ENCODE assay signal across 7 cellular contexts in the genomic region with DNA sequence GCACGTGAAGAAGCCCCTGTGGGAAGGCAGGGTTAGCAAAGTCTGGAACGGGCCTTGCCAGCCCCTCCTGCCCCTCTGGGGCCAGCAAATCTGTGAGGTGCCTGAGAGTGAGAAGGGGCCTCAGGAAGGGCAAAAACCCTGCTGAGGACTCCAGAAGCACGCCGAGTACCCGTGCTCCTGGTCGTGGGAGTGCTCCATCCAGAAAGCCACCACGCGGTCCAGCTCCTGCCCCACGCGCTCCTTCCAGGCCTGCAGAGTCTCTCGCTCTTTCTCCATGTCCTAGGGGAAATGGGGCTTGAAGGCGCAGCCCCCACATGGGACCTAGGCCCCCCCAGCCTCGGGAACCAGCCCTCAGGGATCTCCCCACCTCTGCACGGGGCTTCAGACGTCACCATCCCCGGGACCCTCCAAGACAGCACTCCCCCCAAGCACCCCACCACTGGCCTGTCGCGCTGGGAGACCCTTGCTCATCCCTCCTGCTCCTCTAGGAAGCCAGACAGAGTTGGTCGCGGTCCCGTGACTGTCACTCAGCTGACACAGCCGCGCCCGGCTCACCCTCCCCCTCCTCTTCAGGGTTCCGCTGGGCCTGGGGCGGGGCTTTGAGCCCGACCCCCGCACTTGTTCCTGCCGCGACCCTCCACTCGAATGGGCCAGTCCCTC. TPM values are rescaled to one million over a fixed set of nuclear protein-coding genes. Genes with fewer than 3 reads are reported as not detected.
DNase-seq lines count a peak whose midpoint lies in the region; ATAC-seq and TF ChIP-seq lines count a peak whose summit lies in the region.

A gene (minus strand): TSS at position 504 of the 660 bp plus-strand sequence. CDS start 33 bp downstream, at position 471.

- POLR2A ChIA-PET in activated CD4-positive, alpha-beta memory T cell treated with anti-CD3 and anti-CD28 coated beads, Interleukin-2, amount 10 ng/mL, durations not matched to agents 7 days and 5 days (lab: Charles Lee) = interaction anchor here (0.9 to 8.7 kb wide), 4 partner anchors 8 to 25 kb away, joined by 3 to 140 read pairs (median 4); a partner anchor contains a TSS

- H3K27me3 ChIP-seq in psoas muscle (ENCODE audit: insufficient read depth in 3 of 3, low read length in 2 of 3) = peaks cover 0 to 3% (median 0%) of the 10 kb centered on the region in 3 donors

- no peaks in the 10 kb centered on the region for H3K9me3 Mint-ChIP-seq in activated CD4-positive, alpha-beta memory T cell treated with anti-CD3 and anti-CD28 coated beads, Interleukin-2, amount 10 ng/mL, durations not matched to agents 7 days and 5 days

- H3K27me3 Mint-ChIP-seq in activated CD4-positive, alpha-beta memory T cell treated with anti-CD3 and anti-CD28 coated beads, Interleukin-2, amount 10 ng/mL, durations not matched to agents 7 days and 5 days = no peaks in the 10 kb centered on the region

- peak within 1 kb of the TSS; percentile 75 for H3K4me3 Mint-ChIP-seq in activated CD4-positive, alpha-beta memory T cell treated with anti-CD3 and anti-CD28 coated beads, Interleukin-2, amount 10 ng/mL, durations not matched to agents 7 days and 5 days

- TF ChIP-seq CTCF in psoas muscle (IDR thresholded peaks at IDR 0.05) = no peak

- CTCF ChIA-PET in activated CD4-positive, alpha-beta memory T cell treated with anti-CD3 and anti-CD28 coated beads, Interleukin-2, amount 10 ng/mL, durations not matched to agents 7 days and 5 days (lab: Charles Lee) = interaction anchor here (1.4 to 9.4 kb wide), 2 partner anchors 11 to 18 kb away, joined by 3 to 148 read pairs; a partner anchor contains a TSS

- peaks cover 7% of the 10 kb centered on the region for H3K36me3 Mint-ChIP-seq in activated CD4-positive, alpha-beta memory T cell treated with anti-CD3 and anti-CD28 coated beads, Interleukin-2, amount 10 ng/mL, durations not matched to agents 7 days and 5 days (ENCODE audit: low read depth)

- H3K36me3 ChIP-seq in KOPT-K1 (ENCODE audit: insufficient read depth, low read length) (peaks cover 32% of the 10 kb centered on the region; the same call in 1 of the 2 replicates), psoas muscle (ENCODE audit: insufficient read depth in 1 of 2, low read depth in 1 of 2) (peaks cover 0 to 15% of the 10 kb centered on the region in 2 donors)

- peak within 1 kb of the TSS; percentile 45 for H3K4me3 ChIP-seq in psoas muscle

- H3K9me3 ChIP-seq in KOPT-K1 (ENCODE audit: insufficient read depth, low read length, poor library complexity, severe bottlenecking) (no peaks in the 10 kb centered on the region), psoas muscle (no peaks in the 10 kb centered on the region)

- DNase-seq in activated CD4-positive, alpha-beta memory T cell treated with anti-CD3 and anti-CD28 coated beads, Interleukin-2, amount 10 ng/mL, durations not matched to agents 7 days and 5 days = peak; percentile 50
- DNase-seq in cardiac septum (ENCODE audit: low spot score) = peak; percentile 91
- no peak for DNase-seq in psoas muscle
- no peak for DNase-seq in NCI-H526 treated with DMSO at 0.1 percent for 48 hours (lab: John Stamatoyannopoulos, UW)
- no peak for DNase-seq in DMS114 treated with DMSO at 0.1 percent for 48 hours (lab: John Stamatoyannopoulos, UW; ENCODE audit: unreplicated experiment)

- peak within 1 kb of the TSS; percentile 49 for H3K27ac Mint-ChIP-seq in activated CD4-positive, alpha-beta memory T cell treated with anti-CD3 and anti-CD28 coated beads, Interleukin-2, amount 10 ng/mL, durations not matched to agents 7 days and 5 days

- peak within 1 kb of the TSS; percentile 69 for H3K27ac ChIP-seq in KOPT-K1 (ENCODE audit: low read depth, low read length, poor library complexity, severe bottlenecking)
- no peak within 1 kb of the TSS for H3K27ac ChIP-seq in psoas muscle

- no peaks in the 10 kb centered on the region for H3K4me1 ChIP-seq in psoas muscle

- WGBS in psoas muscle, 3 donors = 30 to 40% (median 32%) methylated on average over 17 to 30 of the region's 31 CpGs

- H3K4me1 Mint-ChIP-seq in activated CD4-positive, alpha-beta memory T cell treated with anti-CD3 and anti-CD28 coated beads, Interleukin-2, amount 10 ng/mL, durations not matched to agents 7 days and 5 days = peaks cover 17% of the 10 kb centered on the region

- intact Hi-C loops in cardiac septum (cut with DNase I) = no loop called here
- intact Hi-C loops in psoas muscle (cut with DNase I) = no loop called here

- peak in 2 of 4 donors; percentile 15 to 47 for ATAC-seq in psoas muscle
- ATAC-seq in HG02840 (IDR thresholded peaks at IDR 0.05; ENCODE audit: low FRiP score, unreplicated experiment) = no peak

RNA-seq across cellular contexts. Expression of the gene that starts here (rescaled TPM):
- total RNA-seq in activated CD4-positive, alpha-beta memory T cell treated with anti-CD3 and anti-CD28 coated beads, Interleukin-2, amount 10 ng/mL, durations not matched to agents 7 days and 5 days = 10 to 100 TPM; 12.1 to 12.8 TPM
- total RNA-seq in cardiac septum = 8.6 TPM
- 1 to 10 TPM; 2.9 to 4.4 (median 3.6) TPM for total RNA-seq in psoas muscle
- 1 to 10 TPM in 2 of 3 donors, under 1 TPM in 1; 0.97 to 1.9 (median 1.4) TPM for polyA plus RNA-seq in psoas muscle

Comparison
In these comparisons a context has a peak if more than half of its experiments do, and no peak if none do; other contexts are left out.
1. DNase-seq: peak in activated CD4-positive, alpha-beta memory T cell treated with anti-CD3 and anti-CD28 coated beads, Interleukin-2, amount 10 ng/mL, durations not matched to agents 7 days and 5 days (single experiment) and cardiac septum (single experiment); none in psoas muscle (0 of 2), NCI-H526 treated with DMSO at 0.1 percent for 48 hours (single experiment) and DMS114 treated with DMSO at 0.1 percent for 48 hours (single experiment).